In genomic region chr2:30139131-30139870, GRCh38 we compare ENCODE assay signal across 9 cellular contexts. TPM values are rescaled to one million over a fixed set of nuclear protein-coding genes. Genes with fewer than 3 reads are reported as not detected.
A peak's percentile ranks its signal among the peaks of the same experiment; 100 is the strongest.
DNase-seq lines count a peak whose midpoint lies in the region; ATAC-seq and FAIRE-seq lines count a peak whose summit lies in the region.
"Had no signal": no experiment of that assay in that cellular context is flagged by ENCODE, and none has a peak within 500 bp of the region (broad histone marks: within the 10 kb centered on the region; RNA-seq: fewer than 3 reads in every experiment).

No MANE protein-coding gene starts in this region.

- peaks cover 2 to 7% (median 4%) of the 10 kb centered on the region in 3 donors for H3K27me3 Mint-ChIP-seq in immature natural killer cell (ENCODE audit: low read depth in 3 of 3)

- peak overlapping the region in 2 of 6 donors; percentile 11 to 47 for H3K27ac Mint-ChIP-seq in immature natural killer cell

- DNase-seq in NOMO-1 treated with DMSO at 0.1 percent for 48 hours (lab: John Stamatoyannopoulos, UW; ENCODE audit: unreplicated experiment) (peak; percentile 27), immature natural killer cell (peak in 2 of 3 donors; percentile 3 to 8), HuH-7 (ENCODE audit: low spot score) (no peak), HUDEP-2 (lab: John Stamatoyannopoulos, UW; ENCODE audit: unreplicated experiment in 76 of 76) (no peak), frontal cortex (ENCODE audit: low spot score in 2 of 2) (no peak), COLO829 (ENCODE audit: low spot score) (no peak)

- peak overlapping the region in 1 of 5 donors; percentile 44 for H3K4me3 Mint-ChIP-seq in immature natural killer cell

- FAIRE-seq in frontal cortex (lab: Jason Lieb, UNC) = no peak
- FAIRE-seq: islet of Langerhans had no signal

- H3K4me1 Mint-ChIP-seq in immature natural killer cell = peaks cover 3 to 6% of the 10 kb centered on the region in 2 donors

- H3K9me3 Mint-ChIP-seq in immature natural killer cell = no peaks in the 10 kb centered on the region

- no peaks in the 10 kb centered on the region for H3K36me3 Mint-ChIP-seq in immature natural killer cell

- ATAC-seq in GM18858 (IDR thresholded peaks at IDR 0.05; ENCODE audit: unreplicated experiment) (peak; percentile 63), GM21723 (IDR thresholded peaks at IDR 0.05; ENCODE audit: unreplicated experiment) (peak; percentile 71)

RNA-seq across cellular contexts. Expression of gene YPEL5, which starts 7.5 kb away (rescaled TPM):
- polyA plus RNA-seq in immature natural killer cell = 100 to 1,000 TPM; 110 to 163 (median 141) TPM
- 133 TPM for total RNA-seq in frontal cortex

Comparison
In these comparisons a context has a peak if more than half of its experiments do, and no peak if none do; other contexts are left out.
1. DNase-seq: peak in NOMO-1 treated with DMSO at 0.1 percent for 48 hours (single experiment) and immature natural killer cell (2 of 3); none in HuH-7 (single experiment), HUDEP-2 (0 of 76), frontal cortex (0 of 2) and COLO829 (single experiment).